In the genomic region with DNA sequence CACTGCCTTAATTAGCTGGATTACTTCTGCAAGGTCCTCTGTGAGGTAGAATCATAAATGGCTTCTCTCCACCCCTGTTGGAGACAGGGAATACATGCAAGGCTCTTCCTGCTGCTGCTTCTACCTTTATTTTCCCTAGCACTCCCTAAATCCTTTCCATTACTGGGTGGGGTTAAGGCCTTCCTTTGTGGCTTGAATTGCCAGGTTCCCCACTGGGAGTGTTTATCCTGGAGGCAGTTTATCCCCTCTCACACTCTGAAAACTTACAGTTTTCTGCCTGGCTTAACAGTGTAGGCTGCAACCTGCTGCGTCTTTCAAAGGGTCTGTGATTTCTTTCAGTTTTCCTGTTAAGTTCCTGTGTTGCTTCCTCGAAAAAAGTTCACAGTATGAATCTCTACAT, we compare ENCODE assay signal across 1 cellular context.
TF ChIP-seq lines count a peak whose summit lies in the region.

No MANE protein-coding gene starts in this region.

TF ChIP-seq in GM23338, 12 proteins besides CTCF, POLR2A, EP300 and RAD21 (continued from another document):
- TF ChIP-seq, protein P1, sequence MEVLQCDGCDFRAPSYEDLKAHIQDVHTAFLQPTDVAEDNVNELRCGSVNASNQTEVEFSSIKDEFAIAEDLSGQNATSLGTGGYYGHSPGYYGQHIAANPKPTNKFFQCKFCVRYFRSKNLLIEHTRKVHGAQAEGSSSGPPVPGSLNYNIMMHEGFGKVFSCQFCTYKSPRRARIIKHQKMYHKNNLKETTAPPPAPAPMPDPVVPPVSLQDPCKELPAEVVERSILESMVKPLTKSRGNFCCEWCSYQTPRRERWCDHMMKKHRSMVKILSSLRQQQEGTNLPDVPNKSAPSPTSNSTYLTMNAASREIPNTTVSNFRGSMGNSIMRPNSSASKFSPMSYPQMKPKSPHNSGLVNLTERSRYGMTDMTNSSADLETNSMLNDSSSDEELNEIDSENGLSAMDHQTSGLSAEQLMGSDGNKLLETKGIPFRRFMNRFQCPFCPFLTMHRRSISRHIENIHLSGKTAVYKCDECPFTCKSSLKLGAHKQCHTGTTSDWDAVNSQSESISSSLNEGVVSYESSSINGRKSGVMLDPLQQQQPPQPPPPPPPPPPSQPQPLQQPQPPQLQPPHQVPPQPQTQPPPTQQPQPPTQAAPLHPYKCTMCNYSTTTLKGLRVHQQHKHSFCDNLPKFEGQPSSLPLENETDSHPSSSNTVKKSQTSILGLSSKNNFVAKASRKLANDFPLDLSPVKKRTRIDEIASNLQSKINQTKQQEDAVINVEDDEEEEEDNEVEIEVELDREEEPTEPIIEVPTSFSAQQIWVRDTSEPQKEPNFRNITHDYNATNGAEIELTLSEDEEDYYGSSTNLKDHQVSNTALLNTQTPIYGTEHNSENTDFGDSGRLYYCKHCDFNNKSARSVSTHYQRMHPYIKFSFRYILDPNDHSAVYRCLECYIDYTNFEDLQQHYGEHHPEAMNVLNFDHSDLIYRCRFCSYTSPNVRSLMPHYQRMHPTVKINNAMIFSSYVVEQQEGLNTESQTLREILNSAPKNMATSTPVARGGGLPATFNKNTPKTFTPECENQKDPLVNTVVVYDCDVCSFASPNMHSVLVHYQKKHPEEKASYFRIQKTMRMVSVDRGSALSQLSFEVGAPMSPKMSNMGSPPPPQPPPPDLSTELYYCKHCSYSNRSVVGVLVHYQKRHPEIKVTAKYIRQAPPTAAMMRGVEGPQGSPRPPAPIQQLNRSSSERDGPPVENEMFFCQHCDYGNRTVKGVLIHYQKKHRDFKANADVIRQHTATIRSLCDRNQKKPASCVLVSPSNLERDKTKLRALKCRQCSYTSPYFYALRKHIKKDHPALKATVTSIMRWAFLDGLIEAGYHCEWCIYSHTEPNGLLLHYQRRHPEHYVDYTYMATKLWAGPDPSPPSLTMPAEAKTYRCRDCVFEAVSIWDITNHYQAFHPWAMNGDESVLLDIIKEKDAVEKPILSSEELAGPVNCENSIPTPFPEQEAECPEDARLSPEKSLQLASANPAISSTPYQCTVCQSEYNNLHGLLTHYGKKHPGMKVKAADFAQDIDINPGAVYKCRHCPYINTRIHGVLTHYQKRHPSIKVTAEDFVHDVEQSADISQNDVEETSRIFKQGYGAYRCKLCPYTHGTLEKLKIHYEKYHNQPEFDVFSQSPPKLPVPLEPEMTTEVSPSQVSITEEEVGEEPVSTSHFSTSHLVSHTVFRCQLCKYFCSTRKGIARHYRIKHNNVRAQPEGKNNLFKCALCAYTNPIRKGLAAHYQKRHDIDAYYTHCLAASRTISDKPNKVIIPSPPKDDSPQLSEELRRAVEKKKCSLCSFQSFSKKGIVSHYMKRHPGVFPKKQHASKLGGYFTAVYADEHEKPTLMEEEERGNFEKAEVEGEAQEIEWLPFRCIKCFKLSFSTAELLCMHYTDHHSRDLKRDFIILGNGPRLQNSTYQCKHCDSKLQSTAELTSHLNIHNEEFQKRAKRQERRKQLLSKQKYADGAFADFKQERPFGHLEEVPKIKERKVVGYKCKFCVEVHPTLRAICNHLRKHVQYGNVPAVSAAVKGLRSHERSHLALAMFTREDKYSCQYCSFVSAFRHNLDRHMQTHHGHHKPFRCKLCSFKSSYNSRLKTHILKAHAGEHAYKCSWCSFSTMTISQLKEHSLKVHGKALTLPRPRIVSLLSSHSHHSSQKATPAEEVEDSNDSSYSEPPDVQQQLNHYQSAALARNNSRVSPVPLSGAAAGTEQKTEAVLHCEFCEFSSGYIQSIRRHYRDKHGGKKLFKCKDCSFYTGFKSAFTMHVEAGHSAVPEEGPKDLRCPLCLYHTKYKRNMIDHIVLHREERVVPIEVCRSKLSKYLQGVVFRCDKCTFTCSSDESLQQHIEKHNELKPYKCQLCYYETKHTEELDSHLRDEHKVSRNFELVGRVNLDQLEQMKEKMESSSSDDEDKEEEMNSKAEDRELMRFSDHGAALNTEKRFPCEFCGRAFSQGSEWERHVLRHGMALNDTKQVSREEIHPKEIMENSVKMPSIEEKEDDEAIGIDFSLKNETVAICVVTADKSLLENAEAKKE (CRISPR knock-in tag; IDR thresholded peaks at IDR 0.05) = no peak
- TF ChIP-seq NANOG (IDR thresholded peaks at IDR 0.05; ENCODE audit: borderline replicate concordance) = no peak
- no peak for TF ChIP-seq EZH2phosphoT487 (IDR thresholded peaks at IDR 0.05; ENCODE audit: unreplicated experiment)
- TF ChIP-seq ZNF114 (CRISPR knock-in tag; IDR thresholded peaks at IDR 0.05) = no peak
- TF ChIP-seq POLR2AphosphoS5 (IDR thresholded peaks at IDR 0.05; ENCODE audit: low read depth) = no peak
- no peak for TF ChIP-seq STAT1 (IDR thresholded peaks at IDR 0.05; ENCODE audit: unreplicated experiment)
